In the genomic region with DNA sequence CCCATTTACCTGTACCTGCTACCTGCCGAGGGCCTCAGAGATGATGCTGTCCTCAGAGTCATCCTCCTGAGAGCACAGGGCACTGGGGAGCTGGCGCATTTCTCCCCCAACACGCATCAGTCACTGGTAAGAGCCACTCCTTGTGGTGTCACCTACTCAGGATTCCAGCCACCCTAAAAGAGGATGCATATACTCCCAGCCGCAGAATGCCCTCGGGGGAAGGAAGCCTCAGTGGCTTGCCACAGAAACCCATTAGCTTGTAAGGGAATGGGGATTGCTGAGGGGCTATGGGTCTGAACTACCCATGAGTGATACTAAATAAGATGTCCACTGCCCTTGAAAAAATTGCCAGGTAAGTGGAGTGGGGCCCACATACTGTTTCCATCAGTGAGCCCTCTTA, we compare ENCODE assay signal across 20 cellular contexts.
DNase-seq lines count a peak whose midpoint lies in the region; ATAC-seq and TF ChIP-seq lines count a peak whose summit lies in the region.
"Had no signal": no experiment of that assay in that cellular context is flagged by ENCODE, and none has a peak within 500 bp of the region (broad histone marks: within the 10 kb centered on the region; RNA-seq: fewer than 3 reads in every experiment).

No MANE protein-coding gene starts in this region.

- DNase-seq in M059J (ENCODE audit: low read depth): peak; percentile 29
- DNase-seq in caudate nucleus (lab: John Stamatoyannopoulos, UW): no peak
- DNase-seq in islet precursor cell: peak; percentile 58
- no peak for DNase-seq in GM13976 (ENCODE audit: low spot score)
- no peak for DNase-seq in SW480 (ENCODE audit: low spot score)
- DNase-seq: CD4-positive, CD25-positive, alpha-beta regulatory T cell; CD8-positive, alpha-beta T cell; DMS 273 treated with DMSO at 0.1 percent for 48 hours; DMS79; EL; GDM1; GOT3; H7; HCEC 1CT had no signal

- peak overlapping the region; percentile 97 for H3K27ac ChIP-seq in caudate nucleus (ENCODE audit: low read depth, low read length)
- H3K27ac ChIP-seq in temporal lobe (ENCODE audit: low read depth, low read length): peak overlapping the region; percentile 98
- H3K27ac ChIP-seq: 22Rv1, BLaER1, C4-2B had no signal

- no peak for ATAC-seq in HG03469 (IDR thresholded peaks at IDR 0.05; ENCODE audit: unreplicated experiment)
- ATAC-seq: CD8-positive, alpha-beta T cell; GM12878 had no signal

- in situ Hi-C loops in GM13976 (cut with MboI; ENCODE audit: low sequenced_read_pairs, unreplicated experiment): no loop called here

- TF ChIP-seq CTCF in GM13976 (IDR thresholded peaks at IDR 0.05; ENCODE audit: borderline replicate concordance, control extremely low read depth, extremely low read depth, insufficient read depth, missing control alignments): no peak

Comparison
In these comparisons a context has a peak if more than half of its experiments do, and no peak if none do; other contexts are left out.
1. DNase-seq: peak in M059J (single experiment) and islet precursor cell (single experiment); none in caudate nucleus (0 of 61), GM13976 (single experiment) and SW480 (single experiment).